ENCODE assay signal across 8 cellular contexts in the genomic region with DNA sequence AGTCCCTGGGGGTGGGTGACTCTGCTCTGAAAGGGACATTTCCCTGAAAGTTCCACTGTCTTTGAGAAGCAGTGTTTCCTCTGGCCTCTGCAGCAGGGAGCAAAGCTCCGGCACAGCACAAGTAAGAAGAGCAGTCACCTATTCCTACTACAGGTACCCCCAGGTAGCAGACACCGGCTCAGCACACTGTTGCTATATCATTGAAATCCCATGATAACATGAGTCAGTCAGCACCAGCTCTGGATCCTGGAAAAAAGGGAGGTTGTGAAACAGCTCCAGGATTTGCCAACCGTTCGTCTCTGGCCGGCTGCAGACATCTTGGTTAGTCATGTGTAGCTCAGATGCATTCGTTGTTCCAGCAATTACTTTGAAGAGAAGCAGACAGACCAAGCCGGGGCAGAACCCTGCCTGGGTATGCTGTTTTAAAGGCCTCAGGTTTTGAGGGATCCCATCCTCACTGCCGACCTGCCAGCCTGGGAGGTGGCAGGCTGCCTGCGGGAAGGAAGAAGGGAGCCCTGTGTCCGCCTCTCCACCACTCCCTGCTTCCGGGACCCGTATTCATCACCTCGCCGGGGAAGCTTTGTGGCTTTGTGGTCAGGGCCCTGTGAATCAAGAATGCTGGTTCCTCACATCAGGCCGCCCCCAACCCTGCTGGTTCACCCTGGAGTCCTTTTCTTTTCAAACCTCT.
DNase-seq lines count a peak whose midpoint lies in the region; ATAC-seq, FAIRE-seq and TF ChIP-seq lines count a peak whose summit lies in the region.

No MANE protein-coding gene starts in this region.

- H3K36me3 ChIP-seq in RWPE2 (ENCODE audit: low read depth) (peaks cover 77% of the 10 kb centered on the region), right lobe of liver (no peaks in the 10 kb centered on the region)

- peak overlapping the region; percentile 66 for H3K4me3 Mint-ChIP-seq in activated naive CD4-positive, alpha-beta T cell treated with anti-CD3 and anti-CD28 coated beads, Interleukin-2, amount 50 U/mL, for 24 hours

- H3K9me3 ChIP-seq in RWPE2 (ENCODE audit: severe bottlenecking) = peaks cover 13% of the 10 kb centered on the region
- no peaks in the 10 kb centered on the region for H3K9me3 ChIP-seq in right lobe of liver

- peak; percentile 7 for ATAC-seq in GM19397 (IDR thresholded peaks at IDR 0.05; ENCODE audit: unreplicated experiment)
- ATAC-seq in RWPE2 (ENCODE audit: low read depth) = peak; percentile 75
- ATAC-seq in right lobe of liver = peak; percentile 42 to 80 (median 56)
- no peak for ATAC-seq in GM19023 (IDR thresholded peaks at IDR 0.05; ENCODE audit: unreplicated experiment)
- no peak for ATAC-seq in HG03432 (IDR thresholded peaks at IDR 0.05; ENCODE audit: unreplicated experiment)

- intact Hi-C loops in right lobe of liver (cut with DNase I) = no loop called here

- H3K27me3 ChIP-seq in RWPE2 (ENCODE audit: insufficient read depth, poor library complexity, severe bottlenecking) (no peaks in the 10 kb centered on the region), right lobe of liver (no peaks in the 10 kb centered on the region)

- peaks cover 35% of the 10 kb centered on the region for H3K36me3 Mint-ChIP-seq in activated naive CD4-positive, alpha-beta T cell treated with anti-CD3 and anti-CD28 coated beads, Interleukin-2, amount 50 U/mL, for 24 hours

- peaks cover 53% of the 10 kb centered on the region for H3K4me1 ChIP-seq in RWPE2 (ENCODE audit: insufficient read depth, poor library complexity, severe bottlenecking)
- H3K4me1 ChIP-seq in right lobe of liver = no peaks in the 10 kb centered on the region

- DNase-seq in RWPE2 (ENCODE audit: low spot score) (peak; percentile 87), right lobe of liver (no peak), D721Med (ENCODE audit: insufficient read length, low spot score) (no peak)
- peak; percentile 84 for DNase-seq in stimulated activated CD8-positive, alpha-beta memory T cell treated with anti-CD3 and anti-CD28 coated beads, Interleukin-4, amount 100 ng/mL, for 48 hours

- H3K9me3 Mint-ChIP-seq in activated naive CD4-positive, alpha-beta T cell treated with anti-CD3 and anti-CD28 coated beads, Interleukin-2, amount 50 U/mL, for 24 hours = peaks cover 14% of the 10 kb centered on the region

- H3K27ac Mint-ChIP-seq in activated naive CD4-positive, alpha-beta T cell treated with anti-CD3 and anti-CD28 coated beads, Interleukin-2, amount 50 U/mL, for 24 hours = peak overlapping the region; percentile 93

- no peak for FAIRE-seq in D721Med (lab: Jason Lieb, UNC)

- no peaks in the 10 kb centered on the region for H3K27me3 Mint-ChIP-seq in activated naive CD4-positive, alpha-beta T cell treated with anti-CD3 and anti-CD28 coated beads, Interleukin-2, amount 50 U/mL, for 24 hours

- TF ChIP-seq POLR2A in right lobe of liver (IDR thresholded peaks at IDR 0.05) = no peak

- H3K4me3 ChIP-seq in RWPE2 (ENCODE audit: severe bottlenecking) (no peak overlapping the region), right lobe of liver (no peak overlapping the region)

- peaks cover 93% of the 10 kb centered on the region for H3K4me1 Mint-ChIP-seq in activated naive CD4-positive, alpha-beta T cell treated with anti-CD3 and anti-CD28 coated beads, Interleukin-2, amount 50 U/mL, for 24 hours

- TF ChIP-seq CTCF in RWPE2 (IDR thresholded peaks at IDR 0.05; ENCODE audit: poor library complexity, severe bottlenecking) (no peak), right lobe of liver (IDR thresholded peaks at IDR 0.05) (no peak), D721Med (IDR thresholded peaks at IDR 0.05; ENCODE audit: insufficient read depth, missing control alignments) (no peak)

- peak overlapping the region; percentile 98 for H3K27ac ChIP-seq in RWPE2 (ENCODE audit: poor library complexity, severe bottlenecking)
- peak overlapping the region in 1 of 3 donors; percentile 39 for H3K27ac ChIP-seq in right lobe of liver

- WGBS in right lobe of liver (ENCODE audit: insufficient coverage, low coverage, low lambda C conversion rate, missing lambda C conversion rate) = 50% methylated on average over 2 of the region's 15 CpGs

Comparison
In these comparisons a context has a peak if more than half of its experiments do, and no peak if none do; other contexts are left out.
1. ATAC-seq: peak in GM19397 (single experiment), RWPE2 (single experiment) and right lobe of liver (4 of 4); none in GM19023 (single experiment) and HG03432 (single experiment).
2. DNase-seq: peak in RWPE2 (single experiment) and stimulated activated CD8-positive, alpha-beta memory T cell treated with anti-CD3 and anti-CD28 coated beads, Interleukin-4, amount 100 ng/mL, for 48 hours (single experiment); none in right lobe of liver (0 of 3) and D721Med (single experiment).